8 cellular contexts compared by ENCODE assay signal in the genomic region with DNA sequence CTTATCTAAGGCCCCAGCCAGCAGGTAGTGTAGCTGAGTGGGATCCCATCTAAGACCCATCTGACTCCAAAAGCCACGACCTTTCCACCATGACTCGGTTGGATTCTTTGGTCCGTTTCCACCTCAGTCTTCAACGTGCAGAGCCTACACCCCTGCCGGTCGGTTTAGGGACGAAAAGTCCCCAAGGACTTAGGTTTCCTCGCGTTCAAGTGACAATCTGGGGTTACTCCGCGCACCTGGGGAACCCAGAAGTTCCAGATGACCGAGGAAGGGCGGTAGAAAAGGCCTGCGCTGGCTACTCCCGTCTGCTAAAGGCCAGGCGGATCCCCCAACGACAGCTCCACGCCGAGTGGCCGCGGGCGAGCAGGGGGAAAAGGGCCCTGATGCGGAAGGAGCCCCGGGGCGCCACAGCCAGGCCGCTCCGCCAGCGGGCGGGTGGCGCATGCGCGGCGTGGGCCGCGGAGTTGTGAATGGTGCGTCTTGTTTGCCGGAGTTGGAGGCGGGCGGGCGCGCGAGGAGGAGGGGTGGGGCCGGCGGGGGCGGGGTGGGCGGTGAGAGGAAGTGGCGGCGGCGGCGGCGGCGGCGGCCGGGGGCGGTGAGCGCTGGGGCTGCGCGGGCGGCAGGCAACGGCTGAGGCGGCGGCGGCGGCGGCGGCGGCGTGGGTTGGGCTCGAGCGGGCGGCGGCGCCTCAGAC. TPM values are rescaled to one million over a fixed set of nuclear protein-coding genes. Genes with fewer than 3 reads are reported as not detected.
DNase-seq lines count a peak whose midpoint lies in the region; ATAC-seq and TF ChIP-seq lines count a peak whose summit lies in the region.

TSS of gene CBFB (plus strand) at position 595 of the 694 bp plus-strand sequence. CDS start 259 bp downstream, outside the sequence.

- no peaks in the 10 kb centered on the region for H3K9me3 ChIP-seq in Peyer's patch
- no peaks in the 10 kb centered on the region for H3K9me3 ChIP-seq in esophagus muscularis mucosa

- H3K36me3 ChIP-seq in Peyer's patch = no peaks in the 10 kb centered on the region
- peaks cover 0 to 20% (median 6%) of the 10 kb centered on the region in 4 donors for H3K36me3 ChIP-seq in esophagus muscularis mucosa

- peak; percentile 68 for ATAC-seq in GM21529 (IDR thresholded peaks at IDR 0.05; ENCODE audit: unreplicated experiment)

- intact Hi-C loops in esophagus muscularis mucosa (cut with DNase I) = loop anchor here (5.0 kb wide), 1 partner anchor 79 kb away; the partner anchor contains the start of gene PHAF1

- H3K4me1 ChIP-seq in Peyer's patch = peaks cover 0 to 19% (median 4%) of the 10 kb centered on the region in 4 donors
- H3K4me1 ChIP-seq in esophagus muscularis mucosa = peaks cover 26 to 43% (median 36%) of the 10 kb centered on the region in 4 donors

- peak; percentile 87 to 88 for TF ChIP-seq POLR2A in Peyer's patch (IDR thresholded peaks at IDR 0.05)
- TF ChIP-seq POLR2A in esophagus muscularis mucosa (IDR thresholded peaks at IDR 0.05; ENCODE audit: low read depth) = peak; percentile 86

- 8% methylated on average over 11 of the region's 73 CpGs for WGBS in esophagus muscularis mucosa

- no peak for TF ChIP-seq EP300 in esophagus muscularis mucosa (IDR thresholded peaks at IDR 0.05)

- H3K4me3 ChIP-seq in Jurkat, Clone E6-1 (ENCODE audit: low read length) = peak within 1 kb of the TSS; percentile 75
- H3K4me3 ChIP-seq in Peyer's patch (peak within 1 kb of the TSS; percentile 77 to 97 (median 94)), esophagus muscularis mucosa (peak within 1 kb of the TSS; percentile 93 to 100 (median 99))

- H3K27me3 ChIP-seq in Peyer's patch (no peaks in the 10 kb centered on the region), esophagus muscularis mucosa (no peaks in the 10 kb centered on the region)

- H3K27ac ChIP-seq in Peyer's patch (peak within 1 kb of the TSS; percentile 92 to 99 (median 96)), esophagus muscularis mucosa (replicated peaks in 1 of 4) (peak within 1 kb of the TSS; percentile 97 to 99 (median 99))

- TF ChIP-seq CTCF in Peyer's patch (IDR thresholded peaks at IDR 0.05) (peak in 4 of 6 experiments; percentile 9 to 35 (median 30)), esophagus muscularis mucosa (IDR thresholded peaks at IDR 0.05) (no peak)

- DNase-seq in DMS153 treated with DMSO at 0.1 percent for 48 hours (lab: John Stamatoyannopoulos, UW; ENCODE audit: unreplicated experiment) (peak; percentile 67), Peyer's patch (peak; percentile 92 to 97 (median 95)), esophagus muscularis mucosa (ENCODE audit: extremely low spot score) (peak; percentile 96), myocyte (ENCODE audit: low read depth) (peak; percentile 93)
- DNase-seq in Jurkat, Clone E6-1 (ENCODE audit: low read depth, low spot score) = peak; percentile 91
- DNase-seq in activated T-cell treated with anti-CD3 and anti-CD28 coated beads, Interleukin-2, amount 50 U/mL, for 48 hours = peak; percentile 93 to 95
- DNase-seq in stimulated activated CD8-positive, alpha-beta memory T cell treated with anti-CD3 and anti-CD28 coated beads, Interleukin-7, amount 100 ng/mL, for 4 hours (ENCODE audit: low read depth in 2 of 2) = peak; percentile 85 to 94

RNA-seq across cellular contexts. Expression of gene CBFB, which starts in this region (rescaled TPM):
- polyA plus RNA-seq in Jurkat, Clone E6-1 (2012; ENCODE audit: insufficient read depth, insufficient read length) = 110 TPM
- 10 to 100 TPM; 14.0 to 30.5 (median 26.6) TPM for total RNA-seq in Peyer's patch
- total RNA-seq in esophagus muscularis mucosa = 10 to 100 TPM; 20.6 to 39.8 (median 30.6) TPM
- total RNA-seq in myocyte = 54.1 and 75.1 TPM in 2 replicates
- 29.6 TPM for polyA plus RNA-seq in myocyte (2012)

Comparison
In these comparisons a context has a peak if more than half of its experiments do, and no peak if none do; other contexts are left out.
1. Peak in every context shown above with its lines: DNase-seq, ATAC-seq, H3K4me3 ChIP-seq and H3K27ac ChIP-seq.
2. CTCF ChIP-seq: peak in Peyer's patch (4 of 6); none in esophagus muscularis mucosa (0 of 3).